ENCODE assay signal across 14 cellular contexts in genomic region chr13:109870281-109871017, GRCh38.
A peak's percentile ranks its signal among the peaks of the same experiment; 100 is the strongest.
DNase-seq lines count a peak whose midpoint lies in the region; ATAC-seq, FAIRE-seq and TF ChIP-seq lines count a peak whose summit lies in the region.
"Had no signal": no experiment of that assay in that cellular context is flagged by ENCODE, and none has a peak within 500 bp of the region (broad histone marks: within the 10 kb centered on the region; RNA-seq: fewer than 3 reads in every experiment).

No MANE protein-coding gene starts in this region.

- H3K27me3 ChIP-seq in PC-3 (ENCODE audit: low read length): no peaks in the 10 kb centered on the region
- peaks cover 0 to 15% of the 10 kb centered on the region in 2 experiments; a peak in 3 of 5 replicates for H3K27me3 ChIP-seq in K562 (ENCODE audit: control insufficient read depth in 2 of 2, insufficient read depth in 2 of 2, low read length in 2 of 2)
- peaks cover 0 to 19% of the 10 kb centered on the region in 2 donors for H3K27me3 ChIP-seq in left lung
- H3K27me3 ChIP-seq in small intestine (ENCODE audit: control insufficient read depth in 2 of 2, insufficient read depth in 2 of 2, low read length in 2 of 2): no peaks in the 10 kb centered on the region

- H3K9me3 ChIP-seq in PC-3 (ENCODE audit: low read length) (no peaks in the 10 kb centered on the region), K562 (replicated peaks; ENCODE audit: control insufficient read depth, insufficient read depth, low read depth, low read length) (no peaks in the 10 kb centered on the region), left lung (no peaks in the 10 kb centered on the region), small intestine (ENCODE audit: control insufficient read depth, low read depth) (no peaks in the 10 kb centered on the region)

- no peaks in the 10 kb centered on the region for H3K9me1 ChIP-seq in K562 (ENCODE audit: control insufficient read depth, insufficient read depth, low read length)

- H3K4me2 ChIP-seq in PC-3 (ENCODE audit: low read length): peak overlapping the region; percentile 38
- no peak overlapping the region; the same call in 1 of the 2 replicates for H3K4me2 ChIP-seq in K562 (ENCODE audit: insufficient read depth, low read length)
- H3K4me2 ChIP-seq: GM23338 had no signal

- no peak for TF ChIP-seq EP300 in K562 (IDR thresholded peaks at IDR 0.05; ENCODE audit: low read length)

- H3K4me1 ChIP-seq in PC-3 (ENCODE audit: insufficient read depth, low read length) (peaks cover 45% of the 10 kb centered on the region), K562 (replicated peaks in 1 of 2; ENCODE audit: control insufficient read depth in 2 of 2, insufficient read depth in 2 of 2, low read length in 2 of 2) (peaks cover 0 to 7% of the 10 kb centered on the region in 2 experiments; a peak in 2 of 5 replicates), left lung (peaks cover 6 to 7% of the 10 kb centered on the region in 2 donors), small intestine (ENCODE audit: control insufficient read depth in 2 of 2, insufficient read depth in 1 of 2, low read depth in 1 of 2, low read length in 1 of 2) (peaks cover 2 to 6% of the 10 kb centered on the region in 2 donors)

- H3K27ac ChIP-seq in PC-3 (ENCODE audit: low read length) (no peak overlapping the region), K562 (ENCODE audit: extremely low read depth, low read depth, low read length) (no peak overlapping the region), left lung (peak overlapping the region; percentile 13 to 53), small intestine (ENCODE audit: low read depth in 1 of 2, low read length in 1 of 2) (no peak overlapping the region)

- no peak for DNase-seq in PC-3
- no peak for DNase-seq in K562 (ENCODE audit: extremely low read depth in 1 of 4, low spot score in 3 of 4)
- DNase-seq in left lung: no peak
- peak; percentile 69 for DNase-seq in small intestine
- no peak for DNase-seq in central memory CD4-positive, alpha-beta T cell
- DNase-seq in omental fat pad (ENCODE audit: low spot score): no peak
- DNase-seq in NCI-H1092 (lab: John Stamatoyannopoulos, UW): no peak
- DNase-seq: activated naive CD4-positive, alpha-beta T cell treated with anti-CD3 and anti-CD28 coated beads, Interleukin-2, amount 50 U/mL, for 16 hours; cerebellar nuclear complex; DND-41; erythroblast; NCI-H2081 treated with DMSO at 0.1 percent for 48 hours had no signal

- H3K9me2 ChIP-seq in PC-3 (replicated peaks; ENCODE audit: low read length): no peaks in the 10 kb centered on the region

- TF ChIP-seq CTCF in PC-3 (conservative IDR thresholded peaks at IDR 0.05; ENCODE audit: low read depth, low read length): no peak
- TF ChIP-seq CTCF in K562 (IDR thresholded peaks at IDR 0.05 in 2 of 3, conservative IDR thresholded peaks at IDR 0.05 in 1 of 3; ENCODE audit: insufficient read depth in 2 of 3, low read depth in 1 of 3, low read length in 3 of 3): no peak
- no peak for TF ChIP-seq CTCF in left lung (IDR thresholded peaks at IDR 0.05)
- TF ChIP-seq CTCF in omental fat pad (IDR thresholded peaks at IDR 0.05): no peak

- H3F3A ChIP-seq in PC-3 (ENCODE audit: low read length, unreplicated experiment): no peaks in the 10 kb centered on the region

- H4K20me1 ChIP-seq in PC-3 (ENCODE audit: low read length) (no peaks in the 10 kb centered on the region), K562 (replicated peaks; ENCODE audit: control insufficient read depth, insufficient read depth, low read length) (no peaks in the 10 kb centered on the region)

- no TSS peak for BruUV-seq in PC-3 (replicated peaks; lab: Mats Ljungman, UMichigan)
- BruUV-seq in K562 (replicated peaks; lab: Mats Ljungman, UMichigan): no TSS peak

- intact Hi-C loops in PC-3 (cut with micrococcal nuclease) (no loop called here), K562 (cut with micrococcal nuclease) (no loop called here), left lung (cut with DNase I) (no loop called here)

- WGBS in K562 (ENCODE audit: insufficient coverage, low coverage, missing lambda C conversion rate): 4% methylated on average over 9 of the region's 10 CpGs
- 42 to 76% (median 63%) methylated on average over 10 of the region's 10 CpGs for WGBS in small intestine, 3 donors

- H3K79me2 ChIP-seq in PC-3 (ENCODE audit: low read length) (no peaks in the 10 kb centered on the region), K562 (ENCODE audit: control insufficient read depth, insufficient read depth, low read length) (no peaks in the 10 kb centered on the region)

- H3K4me3 ChIP-seq in PC-3 (ENCODE audit: low read length) (no peak overlapping the region), K562 (no peak overlapping the region), left lung (peak overlapping the region; percentile 12 to 24), small intestine (ENCODE audit: low read depth in 1 of 2, low read length in 2 of 2) (no peak overlapping the region)
- H3K4me3 ChIP-seq: GM23338 had no signal

- no peak for ATAC-seq in PC-3
- no peak for ATAC-seq in K562
- ATAC-seq in left lung: no peak
- ATAC-seq in omental fat pad (ENCODE audit: low FRiP score): no peak
- ATAC-seq in GM18870 (IDR thresholded peaks at IDR 0.05; ENCODE audit: unreplicated experiment): no peak

- POLR2A ChIA-PET in PC-3 (lab: Charles Lee; ENCODE audit: unreplicated experiment): interaction anchor here (0.5 kb wide), 1 partner anchor 1999 kb away, joined by 6 read pairs; no protein-coding TSS in a partner anchor
- POLR2A ChIA-PET in K562 (lab: Yijun Ruan, JAX): interaction anchor here (0.9 kb wide), 1 partner anchor 16 kb away, joined by 3 read pairs; no protein-coding TSS in a partner anchor

- no peak overlapping the region for H3K9ac ChIP-seq in PC-3 (ENCODE audit: low read length)
- H3K9ac ChIP-seq in K562 (ENCODE audit: insufficient read depth in 1 of 2, low read depth in 2 of 2, low read length in 2 of 2): no peak overlapping the region

- FAIRE-seq in K562 (lab: Jason Lieb, UNC) (no peak), small intestine (lab: Jason Lieb, UNC) (no peak)

- CTCF ChIA-PET in PC-3 (lab: Charles Lee) (no interaction called here), K562 (lab: Yijun Ruan, JAX; ENCODE audit: low intra/inter-chr PET ratio) (no interaction called here)

- in situ Hi-C loops in K562 (cut with MboI): no loop called here

- H3K36me3 ChIP-seq in PC-3 (ENCODE audit: low read depth, low read length) (no peaks in the 10 kb centered on the region), K562 (ENCODE audit: control insufficient read depth, insufficient read depth, low read length) (no peaks in the 10 kb centered on the region), left lung (no peaks in the 10 kb centered on the region), small intestine (ENCODE audit: control insufficient read depth in 2 of 2, insufficient read depth in 2 of 2, low read length in 2 of 2) (no peaks in the 10 kb centered on the region)

- no peak for TF ChIP-seq RAD21 in K562 (CRISPR knock-in tag; conservative IDR thresholded peaks at IDR 0.05 in 1 of 2, IDR thresholded peaks at IDR 0.05 in 1 of 2)

- no peak overlapping the region; the same call in 1 of the 2 replicates for H2AFZ ChIP-seq in PC-3 (ENCODE audit: low read length)
- no peak overlapping the region for H2AFZ ChIP-seq in K562 (ENCODE audit: low read depth, low read length)

- TF ChIP-seq POLR2A in K562 (conservative IDR thresholded peaks at IDR 0.05): no peak

TF ChIP-seq in K562, 482 proteins besides CTCF, POLR2A, EP300 and RAD21 (continues in another document):
- TF ChIP-seq SPI1 (IDR thresholded peaks at IDR 0.05; ENCODE audit: borderline replicate concordance, low read depth, low read length): peak; percentile 45; the same call in 1 of the 2 replicates

Comparison
In these comparisons a context has a peak if more than half of its experiments do, and no peak if none do; other contexts are left out.
1. H3K27ac ChIP-seq: peak in left lung (2 of 2); none in PC-3 (single experiment), K562 (single experiment) and small intestine (0 of 2).
2. H3K4me3 ChIP-seq: peak in left lung (2 of 2); none in PC-3 (single experiment), K562 (single experiment) and small intestine (0 of 2).